In genomic region chr4:45043916-45044315, GRCh38 we compare ENCODE assay signal across 22 cellular contexts.
"Had no signal": no experiment of that assay in that cellular context is flagged by ENCODE, and none has a peak within 500 bp of the region (broad histone marks: within the 10 kb centered on the region; RNA-seq: fewer than 3 reads in every experiment).

No MANE protein-coding gene starts in this region.

- H3K27ac Mint-ChIP-seq: mesothelial cell of epicardium; naive thymus-derived CD4-positive, alpha-beta T cell; natural killer cell treated with Interleukin-12 subunit alpha and Interleukin-12 subunit beta and Interleukin-15 and Interleukin-18, amount 100 ng/mL, for 72 hours; progenitor cell of endocrine pancreas; stimulated activated memory B cell treated with anti-CD40 and anti-IgM and Interleukin-4, amounts not matched to agents 10 μg/mL and 1 μg/mL and 100 μg/mL, for 72 hours; stimulated activated naive CD8-positive, alpha-beta T cell treated with anti-CD3 and anti-CD28 coated beads, Interleukin-15, amount 100 ng/mL, for 72 hours; type B pancreatic cell had no signal

- H3K4me1 Mint-ChIP-seq: mesothelial cell of epicardium; naive thymus-derived CD4-positive, alpha-beta T cell; stimulated activated memory B cell treated with anti-CD40 and anti-IgM and Interleukin-4, amounts not matched to agents 10 μg/mL and 1 μg/mL and 100 μg/mL, for 72 hours; stimulated activated naive CD8-positive, alpha-beta T cell treated with anti-CD3 and anti-CD28 coated beads, Interleukin-15, amount 100 ng/mL, for 72 hours had no signal

- H3K9me3 ChIP-seq: ovary, right lobe of liver, uterus had no signal

- H3K27me3 Mint-ChIP-seq: naive thymus-derived CD4-positive, alpha-beta T cell; natural killer cell treated with Interleukin-12 subunit alpha and Interleukin-12 subunit beta and Interleukin-15 and Interleukin-18, amount 100 ng/mL, for 72 hours; progenitor cell of endocrine pancreas; stimulated activated memory B cell treated with anti-CD40 and anti-IgM and Interleukin-4, amounts not matched to agents 10 μg/mL and 1 μg/mL and 100 μg/mL, for 72 hours; stimulated activated naive CD8-positive, alpha-beta T cell treated with anti-CD3 and anti-CD28 coated beads, Interleukin-15, amount 100 ng/mL, for 72 hours had no signal

- H3K27ac ChIP-seq: left ventricle myocardium inferior, ovary, right atrium auricular region, right lobe of liver, tibial nerve, uterus had no signal

- H3K36me3 ChIP-seq: left ventricle myocardium inferior, ovary, right atrium auricular region, right lobe of liver, tibial nerve, uterus had no signal

- H3K27me3 ChIP-seq: ovary, right atrium auricular region, right lobe of liver, tibial nerve, uterus had no signal

- DNase-seq: islet precursor cell; left ventricle myocardium inferior; mesendoderm; naive thymus-derived CD4-positive, alpha-beta T cell; ovary; right lobe of liver; stimulated activated CD4-positive, alpha-beta T cell treated with anti-CD3 and anti-CD28 coated beads, Interleukin-1b, Interleukin-23, amount 100 ng/mL, for 48 hours; stimulated activated CD4-positive, alpha-beta T cell treated with anti-CD3 and anti-CD28 coated beads, Interleukin-2, amount 100 ng/mL, for 48 hours; stimulated activated CD4-positive, alpha-beta T cell treated with anti-CD3 and anti-CD28 coated beads, Interleukin-4, amount 100 ng/mL, for 4 hours; stimulated activated CD8-positive, alpha-beta memory T cell treated with anti-CD3 and anti-CD28 coated beads, Interleukin-4, amount 100 ng/mL, for 48 hours; stimulated activated naive CD4-positive, alpha-beta T cell treated with Interleukin-2 at 50 U/mL for 16 hours; stimulated activated naive CD8-positive, alpha-beta T cell treated with anti-CD3 and anti-CD28 coated beads, Interleukin-15, amount 100 ng/mL, for 72 hours; uterus had no signal

- H3K36me3 Mint-ChIP-seq: mesothelial cell of epicardium; stimulated activated memory B cell treated with anti-CD40 and anti-IgM and Interleukin-4, amounts not matched to agents 10 μg/mL and 1 μg/mL and 100 μg/mL, for 72 hours had no signal

- H3K4me3 ChIP-seq: left ventricle myocardium inferior, lung, ovary, right atrium auricular region, right lobe of liver, smooth muscle cell, tibial nerve, uterus had no signal

- H3K4me1 ChIP-seq: left ventricle myocardium inferior, right atrium auricular region, right lobe of liver, tibial nerve, uterus had no signal

- H3K4me3 Mint-ChIP-seq: mesothelial cell of epicardium; naive thymus-derived CD4-positive, alpha-beta T cell; natural killer cell treated with Interleukin-12 subunit alpha and Interleukin-12 subunit beta and Interleukin-15 and Interleukin-18, amount 100 ng/mL, for 72 hours; stimulated activated memory B cell treated with anti-CD40 and anti-IgM and Interleukin-4, amounts not matched to agents 10 μg/mL and 1 μg/mL and 100 μg/mL, for 72 hours; stimulated activated naive CD8-positive, alpha-beta T cell treated with anti-CD3 and anti-CD28 coated beads, Interleukin-15, amount 100 ng/mL, for 72 hours; type B pancreatic cell had no signal
